In the genomic region with DNA sequence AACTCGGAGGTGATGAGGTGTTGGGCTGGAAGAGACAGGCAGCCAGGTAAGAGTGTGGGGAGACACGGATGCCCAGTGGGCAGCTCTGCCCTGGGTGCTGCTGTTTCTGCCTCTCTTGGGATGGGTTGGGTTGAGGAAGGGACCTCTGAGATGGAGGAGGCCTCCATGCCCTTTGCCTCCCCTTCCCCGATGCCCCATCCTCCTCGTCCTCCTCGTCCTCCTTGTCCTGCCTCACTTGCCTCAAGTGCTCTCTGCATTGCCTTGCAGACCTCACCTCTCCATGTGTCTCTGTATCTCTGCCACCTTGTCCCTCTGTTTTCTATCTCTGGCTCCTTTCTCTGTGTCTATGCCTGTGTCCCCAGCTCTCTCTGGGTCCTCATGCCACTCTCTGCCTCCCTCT, we compare ENCODE assay signal across 21 cellular contexts.
"Had no signal": no experiment of that assay in that cellular context is flagged by ENCODE, and none has a peak within 500 bp of the region (broad histone marks: within the 10 kb centered on the region; RNA-seq: fewer than 3 reads in every experiment).

No MANE protein-coding gene starts in this region.

- H3K4me3 Mint-ChIP-seq: activated CD4-positive, alpha-beta T cell treated with anti-CD3 and anti-CD28 coated beads, Interleukin-2, amount 10 ng/mL, durations not matched to agents 7 days and 5 days; activated naive CD4-positive, alpha-beta T cell treated with anti-CD3 and anti-CD28 coated beads, Interleukin-2, amount 50 U/mL, for 24 hours; activated T-cell treated with anti-CD3 and anti-CD28 coated beads, Interleukin-2, amount 50 U/mL, for 72 hours; effector memory CD8-positive, alpha-beta T cell; nephron progenitor cell; stimulated activated naive CD8-positive, alpha-beta T cell treated with anti-CD3 and anti-CD28 coated beads, Interleukin-15, amount 100 ng/mL, for 72 hours had no signal

- DNase-seq: activated CD4-positive, alpha-beta T cell treated with anti-CD3 and anti-CD28 coated beads, Interleukin-2, amount 10 ng/mL, durations not matched to agents 7 days and 5 days; activated gamma-delta T cell; activated T-cell treated with anti-CD3 and anti-CD28 coated beads, Interleukin-2, amount 50 U/mL, for 72 hours; effector memory CD8-positive, alpha-beta T cell; hypothalamus; midbrain; nephron progenitor cell; stimulated activated CD4-positive, alpha-beta T cell treated with anti-CD3 and anti-CD28 coated beads, Interleukin-2, amount 100 ng/mL, for 24 hours; stimulated activated naive CD8-positive, alpha-beta T cell treated with anti-CD3 and anti-CD28 coated beads, Interleukin-15, amount 100 ng/mL, for 72 hours; T-helper 1 cell; T-helper 9 cell; transverse colon had no signal

- H3K27ac ChIP-seq: adrenal gland, epithelial cell of prostate, prostate gland, right atrium auricular region, suprapubic skin, transverse colon had no signal

- H3K9me3 Mint-ChIP-seq: activated CD4-positive, alpha-beta T cell treated with anti-CD3 and anti-CD28 coated beads, Interleukin-2, amount 10 ng/mL, durations not matched to agents 7 days and 5 days had no signal

- H3K9me3 ChIP-seq: adrenal gland, prostate gland, right atrium auricular region, suprapubic skin, transverse colon had no signal

- FAIRE-seq: frontal cortex, keratinocyte had no signal

- H3K27me3 Mint-ChIP-seq: stimulated activated naive CD8-positive, alpha-beta T cell treated with anti-CD3 and anti-CD28 coated beads, Interleukin-15, amount 100 ng/mL, for 72 hours had no signal

- H3K4me1 ChIP-seq: adrenal gland, prostate gland, suprapubic skin, transverse colon had no signal

- H3K4me3 ChIP-seq: adrenal gland, lung, prostate gland, right atrium auricular region, suprapubic skin, transverse colon had no signal

- H3K36me3 ChIP-seq: adrenal gland, prostate gland, right atrium auricular region, suprapubic skin, transverse colon had no signal

- H3K27ac Mint-ChIP-seq: activated CD4-positive, alpha-beta T cell treated with anti-CD3 and anti-CD28 coated beads, Interleukin-2, amount 10 ng/mL, durations not matched to agents 7 days and 5 days; activated naive CD4-positive, alpha-beta T cell treated with anti-CD3 and anti-CD28 coated beads, Interleukin-2, amount 50 U/mL, for 24 hours; activated T-cell treated with anti-CD3 and anti-CD28 coated beads, Interleukin-2, amount 50 U/mL, for 72 hours; effector memory CD8-positive, alpha-beta T cell; nephron progenitor cell; stimulated activated naive CD8-positive, alpha-beta T cell treated with anti-CD3 and anti-CD28 coated beads, Interleukin-15, amount 100 ng/mL, for 72 hours had no signal

- H3K4me1 Mint-ChIP-seq: activated CD4-positive, alpha-beta T cell treated with anti-CD3 and anti-CD28 coated beads, Interleukin-2, amount 10 ng/mL, durations not matched to agents 7 days and 5 days; activated naive CD4-positive, alpha-beta T cell treated with anti-CD3 and anti-CD28 coated beads, Interleukin-2, amount 50 U/mL, for 24 hours; nephron progenitor cell; stimulated activated naive CD8-positive, alpha-beta T cell treated with anti-CD3 and anti-CD28 coated beads, Interleukin-15, amount 100 ng/mL, for 72 hours had no signal

- H3K27me3 ChIP-seq: adrenal gland, right atrium auricular region, suprapubic skin, transverse colon had no signal
